23 cellular contexts compared by ENCODE assay signal in the genomic region with DNA sequence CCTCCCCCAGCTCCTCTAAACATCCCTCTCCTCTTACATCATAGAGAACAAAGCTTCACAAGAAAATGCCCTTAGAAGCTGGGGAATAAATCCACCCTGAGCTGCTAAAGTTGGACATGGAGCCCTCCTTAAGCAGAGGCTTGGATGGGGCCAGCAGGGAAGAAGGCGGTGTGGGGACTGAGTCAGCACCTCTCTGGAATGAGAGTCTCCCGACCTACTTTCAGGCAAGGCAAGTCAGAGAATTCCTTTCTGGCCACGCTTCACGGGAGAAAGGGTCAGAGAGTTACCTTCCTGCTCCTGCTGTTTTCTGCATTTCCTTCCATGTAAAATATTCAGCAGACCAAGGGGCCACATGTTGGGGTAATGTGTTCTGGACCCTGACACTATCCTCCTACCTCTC.
DNase-seq lines count a peak whose midpoint lies in the region; ATAC-seq and TF ChIP-seq lines count a peak whose summit lies in the region.
"Had no signal": no experiment of that assay in that cellular context is flagged by ENCODE, and none has a peak within 500 bp of the region (broad histone marks: within the 10 kb centered on the region; RNA-seq: fewer than 3 reads in every experiment).

No MANE protein-coding gene starts in this region.

- POLR2A ChIA-PET in PC-3 (lab: Charles Lee; ENCODE audit: unreplicated experiment): no interaction called here
- POLR2A ChIA-PET in CD8-positive, alpha-beta memory T cell (lab: Charles Lee): no interaction called here

- no peaks in the 10 kb centered on the region for H3K4me1 ChIP-seq in PC-3 (ENCODE audit: insufficient read depth, low read length)
- no peaks in the 10 kb centered on the region for H3K4me1 ChIP-seq in CD8-positive, alpha-beta memory T cell (ENCODE audit: insufficient read depth, low read length)
- H3K4me1 ChIP-seq: esophagus squamous epithelium, left lung had no signal

- no peaks in the 10 kb centered on the region for H3K9me2 ChIP-seq in PC-3 (replicated peaks; ENCODE audit: low read length)

- ATAC-seq in PC-3 (no peak), HG03280 (IDR thresholded peaks at IDR 0.05; ENCODE audit: unreplicated experiment) (no peak), GM21367 (IDR thresholded peaks at IDR 0.05; ENCODE audit: unreplicated experiment) (no peak)
- ATAC-seq: left lung, SK-N-SH treated with all-trans-retinoic acid at 6 μM for 48 hours had no signal

- peak; percentile 46 for DNase-seq in EH (ENCODE audit: low read depth)
- peak; percentile 4 for DNase-seq in PC-3
- DNase-seq in epithelial cell of proximal tubule (ENCODE audit: low read depth): peak; percentile 57
- no peak for DNase-seq in nephron progenitor cell
- DNase-seq in cerebellum (ENCODE audit: low spot score): no peak
- DNase-seq in CD8-positive, alpha-beta memory T cell: no peak
- DNase-seq: activated CD4-positive, alpha-beta T cell treated with anti-CD3 and anti-CD28 coated beads, Interleukin-2, amount 10 ng/mL, durations not matched to agents 7 days and 5 days; activated CD8-positive, alpha-beta memory T cell treated with anti-CD3 and anti-CD28 coated beads, Interleukin-2, amount 50 U/mL, for 48 hours; activated naive CD4-positive, alpha-beta T cell treated with Interleukin-2 at 50 U/mL for 16 hours; COR-L47; esophagus squamous epithelium; hippocampal formation; left lung; NCI-H1048; NCI-H2081 treated with DMSO at 0.1 percent for 48 hours; NCI-H526 treated with DMSO at 0.1 percent for 48 hours; OCI-M1; ovary; stimulated activated CD4-positive, alpha-beta T cell treated with anti-CD3 and anti-CD28 coated beads, Interleukin-4, amount 100 ng/mL, for 1 hour had no signal

- H3K27me3 ChIP-seq in PC-3 (ENCODE audit: low read length): no peaks in the 10 kb centered on the region
- no peaks in the 10 kb centered on the region for H3K27me3 ChIP-seq in CD8-positive, alpha-beta memory T cell (ENCODE audit: insufficient read depth, low read length, poor library complexity, severe bottlenecking)
- H3K27me3 ChIP-seq: dorsolateral prefrontal cortex, esophagus squamous epithelium, left lung, ovary had no signal

- no peaks in the 10 kb centered on the region for H3K9me3 Mint-ChIP-seq in nephron progenitor cell
- no peaks in the 10 kb centered on the region for H3K9me3 Mint-ChIP-seq in CD8-positive, alpha-beta memory T cell
- H3K9me3 Mint-ChIP-seq: activated CD4-positive, alpha-beta T cell treated with anti-CD3 and anti-CD28 coated beads, Interleukin-2, amount 10 ng/mL, durations not matched to agents 7 days and 5 days had no signal

- CTCF ChIA-PET in PC-3 (lab: Charles Lee): no interaction called here
- CTCF ChIA-PET in CD8-positive, alpha-beta memory T cell (lab: Charles Lee): no interaction called here

- H3K27ac Mint-ChIP-seq in nephron progenitor cell: peak overlapping the region; percentile 55
- H3K27ac Mint-ChIP-seq in CD8-positive, alpha-beta memory T cell: no peak overlapping the region
- H3K27ac Mint-ChIP-seq: activated CD4-positive, alpha-beta T cell treated with anti-CD3 and anti-CD28 coated beads, Interleukin-2, amount 10 ng/mL, durations not matched to agents 7 days and 5 days had no signal

- intact Hi-C loops in PC-3 (cut with micrococcal nuclease): loop anchor here (5.0 kb wide), 1 partner anchor 736 kb away; no protein-coding TSS in a partner anchor

- H3K4me3 Mint-ChIP-seq in nephron progenitor cell: no peak overlapping the region
- H3K4me3 Mint-ChIP-seq in CD8-positive, alpha-beta memory T cell: no peak overlapping the region
- H3K4me3 Mint-ChIP-seq: activated CD4-positive, alpha-beta T cell treated with anti-CD3 and anti-CD28 coated beads, Interleukin-2, amount 10 ng/mL, durations not matched to agents 7 days and 5 days had no signal

- peaks cover 10% of the 10 kb centered on the region for H3K4me1 Mint-ChIP-seq in nephron progenitor cell
- peaks cover 0 to 5% (median 4%) of the 10 kb centered on the region in 3 donors for H3K4me1 Mint-ChIP-seq in CD8-positive, alpha-beta memory T cell

- BruUV-seq in PC-3 (replicated peaks; lab: Mats Ljungman, UMichigan): no TSS peak

- H3F3A ChIP-seq in PC-3 (ENCODE audit: low read length, unreplicated experiment): no peaks in the 10 kb centered on the region

- H3K36me3 ChIP-seq in PC-3 (ENCODE audit: low read depth, low read length): no peaks in the 10 kb centered on the region
- no peaks in the 10 kb centered on the region for H3K36me3 ChIP-seq in CD8-positive, alpha-beta memory T cell (ENCODE audit: insufficient read depth, low read length)
- H3K36me3 ChIP-seq: esophagus squamous epithelium, left lung, ovary had no signal

- H4K20me1 ChIP-seq in PC-3 (ENCODE audit: low read length): no peaks in the 10 kb centered on the region

- H3K4me3 ChIP-seq in PC-3 (ENCODE audit: low read length): no peak overlapping the region
- no peak overlapping the region for H3K4me3 ChIP-seq in epithelial cell of proximal tubule (ENCODE audit: low read depth, low read length)
- no peak overlapping the region for H3K4me3 ChIP-seq in CD8-positive, alpha-beta memory T cell (ENCODE audit: low read length)
- H3K4me3 ChIP-seq: dorsolateral prefrontal cortex, esophagus squamous epithelium, left lung, ovary had no signal

- H3K9ac ChIP-seq in PC-3 (ENCODE audit: low read length): no peak overlapping the region

- no peak for TF ChIP-seq CTCF in PC-3 (conservative IDR thresholded peaks at IDR 0.05; ENCODE audit: low read depth, low read length)
- TF ChIP-seq CTCF in epithelial cell of proximal tubule (conservative IDR thresholded peaks at IDR 0.05; ENCODE audit: low read depth, low read length): no peak
- TF ChIP-seq CTCF in nephron progenitor cell (IDR thresholded peaks at IDR 0.05): no peak

- no peak overlapping the region for H3K4me2 ChIP-seq in PC-3 (ENCODE audit: low read length)

- peaks cover 34% of the 10 kb centered on the region for H3K27me3 Mint-ChIP-seq in nephron progenitor cell (ENCODE audit: low read depth, poor library complexity)
- H3K27me3 Mint-ChIP-seq in CD8-positive, alpha-beta memory T cell: peaks cover 4 to 15% of the 10 kb centered on the region in 2 donors
- H3K27me3 Mint-ChIP-seq: activated CD4-positive, alpha-beta T cell treated with anti-CD3 and anti-CD28 coated beads, Interleukin-2, amount 10 ng/mL, durations not matched to agents 7 days and 5 days had no signal

- H3K79me2 ChIP-seq in PC-3 (ENCODE audit: low read length): no peaks in the 10 kb centered on the region

- no peak overlapping the region for H2AFZ ChIP-seq in PC-3 (ENCODE audit: low read length)

- no peaks in the 10 kb centered on the region for H3K9me3 ChIP-seq in PC-3 (ENCODE audit: low read length)
- no peaks in the 10 kb centered on the region for H3K9me3 ChIP-seq in CD8-positive, alpha-beta memory T cell (ENCODE audit: low read length)
- H3K9me3 ChIP-seq: esophagus squamous epithelium, left lung, ovary had no signal

- H3K36me3 Mint-ChIP-seq in nephron progenitor cell (ENCODE audit: low read depth): no peaks in the 10 kb centered on the region
- H3K36me3 Mint-ChIP-seq in CD8-positive, alpha-beta memory T cell: peaks cover 0 to 2% (median 0%) of the 10 kb centered on the region in 3 donors

- H3K27ac ChIP-seq in PC-3 (ENCODE audit: low read length): no peak overlapping the region
- no peak overlapping the region for H3K27ac ChIP-seq in CD8-positive, alpha-beta memory T cell (ENCODE audit: low read depth, low read length)
- H3K27ac ChIP-seq: esophagus squamous epithelium, left lung, ovary had no signal

Comparison
In these comparisons a context has a peak if more than half of its experiments do, and no peak if none do; other contexts are left out.
1. DNase-seq: peak in EH (single experiment), PC-3 (single experiment) and epithelial cell of proximal tubule (single experiment); none in nephron progenitor cell (single experiment), cerebellum (single experiment) and CD8-positive, alpha-beta memory T cell (0 of 5).